In genomic region chr1:218475699-218476098, GRCh38 we compare ENCODE assay signal across 28 cellular contexts.
DNase-seq lines count a peak whose midpoint lies in the region; ATAC-seq, FAIRE-seq and TF ChIP-seq lines count a peak whose summit lies in the region.
"Had no signal": no experiment of that assay in that cellular context is flagged by ENCODE, and none has a peak within 500 bp of the region (broad histone marks: within the 10 kb centered on the region; RNA-seq: fewer than 3 reads in every experiment).

No MANE protein-coding gene starts in this region.

- H3K9me3 ChIP-seq in Panc1 (ENCODE audit: control insufficient read depth, insufficient read depth, low read depth, low read length) (no peaks in the 10 kb centered on the region), thoracic aorta (no peaks in the 10 kb centered on the region)
- H3K9me3 ChIP-seq: left ventricle myocardium inferior, pancreas, suprapubic skin had no signal

- H3K27ac Mint-ChIP-seq in chondrocyte (ENCODE audit: unreplicated experiment) (peak overlapping the region; percentile 89), naive B cell (peak overlapping the region in 5 of 6 donors; percentile 8 to 71 (median 19))
- H3K27ac Mint-ChIP-seq: activated CD8-positive, alpha-beta T cell treated with anti-CD3 and anti-CD28 coated beads for 36 hours; activated naive CD8-positive, alpha-beta T cell; activated T-helper 17 cell treated with anti-CD3 and anti-CD28 coated beads, Interleukin-2, amount 50 U/mL, for 72 hours; CD14-positive monocyte; nephron progenitor cell; stimulated activated naive B cell treated with anti-CD40 and anti-IgM and Interleukin-4, amounts not matched to agents 10 μg/mL and 1 μg/mL and 100 μg/mL, for 72 hours had no signal

- peak overlapping the region; percentile 74 for H3K27ac ChIP-seq in Panc1 (ENCODE audit: low read length)
- peak overlapping the region; percentile 47 to 49 for H3K27ac ChIP-seq in thoracic aorta
- H3K27ac ChIP-seq: left ventricle myocardium inferior, suprapubic skin had no signal

- in situ Hi-C loops in Panc1 (cut with HindIII; ENCODE audit: low pct_unique_long_range_greater_than_20kb, low sequenced_read_pairs) = no loop called here

- H3K9me3 Mint-ChIP-seq in chondrocyte (ENCODE audit: low read depth) (peaks cover 5% of the 10 kb centered on the region), naive B cell (no peaks in the 10 kb centered on the region)
- H3K9me3 Mint-ChIP-seq: activated CD8-positive, alpha-beta T cell treated with anti-CD3 and anti-CD28 coated beads for 36 hours; activated T-helper 17 cell treated with anti-CD3 and anti-CD28 coated beads, Interleukin-2, amount 50 U/mL, for 72 hours; nephron progenitor cell; stimulated activated naive B cell treated with anti-CD40 and anti-IgM and Interleukin-4, amounts not matched to agents 10 μg/mL and 1 μg/mL and 100 μg/mL, for 72 hours had no signal

- TF ChIP-seq CTCF in Panc1 (IDR thresholded peaks at IDR 0.05) (no peak), chondrocyte (IDR thresholded peaks at IDR 0.05) (no peak), thoracic aorta (IDR thresholded peaks at IDR 0.05) (no peak)

- H3K36me3 Mint-ChIP-seq in chondrocyte (ENCODE audit: low read depth) (no peaks in the 10 kb centered on the region), naive B cell (no peaks in the 10 kb centered on the region)
- H3K36me3 Mint-ChIP-seq: activated naive CD8-positive, alpha-beta T cell; CD14-positive monocyte; stimulated activated naive B cell treated with anti-CD40 and anti-IgM and Interleukin-4, amounts not matched to agents 10 μg/mL and 1 μg/mL and 100 μg/mL, for 72 hours had no signal

- ATAC-seq in Panc1 (no peak), naive B cell (ENCODE audit: low read depth in 2 of 2) (no peak), thoracic aorta (ENCODE audit: insufficient number of reproducible peaks, low FRiP score, low read depth) (no peak)
- ATAC-seq: activated CD8-positive, alpha-beta T cell treated with anti-CD3 and anti-CD28 coated beads for 36 hours; activated T-helper 17 cell treated with anti-CD3 and anti-CD28 coated beads, Interleukin-2, amount 50 U/mL, for 72 hours; right cardiac atrium; stimulated activated naive B cell treated with anti-CD40 and anti-IgM and Interleukin-4, amounts not matched to agents 10 μg/mL and 1 μg/mL and 100 μg/mL, for 72 hours had no signal

- intact Hi-C loops in Panc1 (cut with micrococcal nuclease; ENCODE audit: unreplicated experiment) = no loop called here

- FAIRE-seq in GM12892 (lab: Jason Lieb, UNC) = no peak
- FAIRE-seq: urothelium cell line had no signal

- no peaks in the 10 kb centered on the region for H3K36me3 ChIP-seq in Panc1 (ENCODE audit: control insufficient read depth, insufficient read depth, low read length)
- no peaks in the 10 kb centered on the region for H3K36me3 ChIP-seq in thoracic aorta
- H3K36me3 ChIP-seq: left ventricle myocardium inferior, pancreas, suprapubic skin had no signal

- H3K4me3 Mint-ChIP-seq in chondrocyte (ENCODE audit: unreplicated experiment) = no peak overlapping the region
- no peak overlapping the region for H3K4me3 Mint-ChIP-seq in naive B cell
- H3K4me3 Mint-ChIP-seq: activated CD8-positive, alpha-beta T cell treated with anti-CD3 and anti-CD28 coated beads for 36 hours; activated naive CD8-positive, alpha-beta T cell; activated T-helper 17 cell treated with anti-CD3 and anti-CD28 coated beads, Interleukin-2, amount 50 U/mL, for 72 hours; CD14-positive monocyte; nephron progenitor cell; stimulated activated naive B cell treated with anti-CD40 and anti-IgM and Interleukin-4, amounts not matched to agents 10 μg/mL and 1 μg/mL and 100 μg/mL, for 72 hours had no signal

- H3K27me3 ChIP-seq in Panc1 (ENCODE audit: control insufficient read depth, insufficient read depth, low read length) (no peaks in the 10 kb centered on the region), thoracic aorta (replicated peaks; ENCODE audit: insufficient read depth) (no peaks in the 10 kb centered on the region)
- H3K27me3 ChIP-seq: pancreas, suprapubic skin had no signal

- CTCF ChIA-PET in Panc1 (lab: Charles Lee) = interaction anchor here (0.6 kb wide), 1 partner anchor 591 kb away, joined by 4 read pairs; no protein-coding TSS in a partner anchor

- BruUV-seq in Panc1 (replicated peaks; lab: Mats Ljungman, UMichigan) = no TSS peak

- H3K4me3 ChIP-seq in Panc1 (ENCODE audit: low read depth in 2 of 2, low read length in 2 of 2) (no peak overlapping the region), thoracic aorta (no peak overlapping the region)
- H3K4me3 ChIP-seq: left ventricle myocardium inferior, pancreas, suprapubic skin had no signal

- DNase-seq in Panc1 (ENCODE audit: low read depth, low spot score) (no peak), chondrocyte (ENCODE audit: low spot score) (no peak), naive B cell (no peak), thoracic aorta (ENCODE audit: low spot score) (no peak), NCI-H1048 (lab: John Stamatoyannopoulos, UW) (no peak), SKM-1 treated with dmso at 0.1 percent for 144 hours (lab: John Stamatoyannopoulos, UW; ENCODE audit: unreplicated experiment) (no peak), GM12892 (ENCODE audit: insufficient read length) (no peak)
- DNase-seq: activated CD4-positive, alpha-beta T cell treated with anti-CD3 and anti-CD28 coated beads for 1 hour; activated CD8-positive, alpha-beta T cell treated with anti-CD3 and anti-CD28 coated beads for 36 hours; anterior cingulate cortex; caudate nucleus; DND-41; Karpas-422; left ventricle myocardium inferior; midbrain; NCI-H2171; NCI-H524 treated with DMSO at 0.1 percent for 48 hours; nephron progenitor cell; pancreas; right cardiac atrium; stimulated activated CD4-positive, alpha-beta T cell treated with anti-CD3 and anti-CD28 coated beads, Interleukin-15, amount 100 ng/mL, for 24 hours; stimulated activated naive B cell treated with anti-CD40 and anti-IgM and Interleukin-4, amounts not matched to agents 10 μg/mL and 1 μg/mL and 100 μg/mL, for 72 hours; T-helper 2 cell had no signal

- no peak for TF ChIP-seq POLR2A in GM12892 (IDR thresholded peaks at IDR 0.05; ENCODE audit: low read depth, low read length)

- POLR2A ChIA-PET in Panc1 (lab: Charles Lee) = no interaction called here

- peaks cover 69% of the 10 kb centered on the region for H3K4me1 Mint-ChIP-seq in chondrocyte (ENCODE audit: low read depth)
- H3K4me1 Mint-ChIP-seq in naive B cell = peaks cover 18 to 52% (median 23%) of the 10 kb centered on the region in 3 donors

- peaks cover 11% of the 10 kb centered on the region; the same call in 1 of the 2 replicates for H3K4me1 ChIP-seq in Panc1 (ENCODE audit: control insufficient read depth, insufficient read depth, low read length)
- peaks cover 19 to 52% of the 10 kb centered on the region in 2 donors for H3K4me1 ChIP-seq in thoracic aorta (ENCODE audit: control insufficient read depth in 1 of 2, low read depth in 2 of 2)

- H3K27me3 Mint-ChIP-seq in chondrocyte (ENCODE audit: low read depth) (no peaks in the 10 kb centered on the region), naive B cell (no peaks in the 10 kb centered on the region)
- H3K27me3 Mint-ChIP-seq: activated naive CD8-positive, alpha-beta T cell; stimulated activated naive B cell treated with anti-CD40 and anti-IgM and Interleukin-4, amounts not matched to agents 10 μg/mL and 1 μg/mL and 100 μg/mL, for 72 hours had no signal
